In genomic region chr20:953742-954141, GRCh38 we compare ENCODE assay signal across 12 cellular contexts. TPM values are rescaled to one million over a fixed set of nuclear protein-coding genes. Genes with fewer than 3 reads are reported as not detected.
A peak's percentile ranks its signal among the peaks of the same experiment; 100 is the strongest.
DNase-seq lines count a peak whose midpoint lies in the region; TF ChIP-seq lines count a peak whose summit lies in the region.
"Had no signal": no experiment of that assay in that cellular context is flagged by ENCODE, and none has a peak within 500 bp of the region (broad histone marks: within the 10 kb centered on the region; RNA-seq: fewer than 3 reads in every experiment).

No MANE protein-coding gene starts in this region.

- no peaks in the 10 kb centered on the region for H3K9me3 ChIP-seq in SK-N-SH
- no peaks in the 10 kb centered on the region for H3K9me3 ChIP-seq in Peyer's patch
- H3K9me3 ChIP-seq: upper lobe of left lung had no signal

- TF ChIP-seq EP300 in SK-N-SH (IDR thresholded peaks at IDR 0.05; ENCODE audit: borderline replicate concordance in 1 of 2, low read depth in 1 of 2, low read length in 1 of 2): no peak

- peak; percentile 41 for TF ChIP-seq RAD21 in SK-N-SH (IDR thresholded peaks at IDR 0.05; ENCODE audit: low read length)

- DNase-seq in ACHN (peak; percentile 13), GM03348 (ENCODE audit: low spot score) (peak; percentile 51), SK-N-SH (peak; percentile 63), iPS-NIHi7 (ENCODE audit: extremely low spot score) (peak; percentile 29), NOMO-1 treated with dmso at 0.1 percent for 144 hours (lab: John Stamatoyannopoulos, UW; ENCODE audit: unreplicated experiment) (no peak), Peyer's patch (no peak)
- DNase-seq in stimulated activated CD4-positive, alpha-beta T cell treated with anti-CD3 and anti-CD28 coated beads, Interleukin-2, amount 100 ng/mL, for 48 hours: no peak
- no peak for DNase-seq in stimulated activated CD8-positive, alpha-beta memory T cell treated with anti-CD3 and anti-CD28 coated beads, Interleukin-4, amount 100 ng/mL, for 48 hours
- DNase-seq: activated CD4-positive, alpha-beta memory T cell treated with anti-CD3 and anti-CD28 coated beads for 36 hours; hypothalamus; naive B cell; upper lobe of left lung had no signal

- 0 out of 4 replicates have a peak overlapping the region, but pooled peaks of 1 of the 2 experiments have one; percentile 39 for H3K4me3 ChIP-seq in SK-N-SH (ENCODE audit: low read depth in 2 of 2, low read length in 1 of 2)
- H3K4me3 ChIP-seq in Peyer's patch: no peak overlapping the region
- H3K4me3 ChIP-seq: upper lobe of left lung had no signal

- H2AFZ ChIP-seq in SK-N-SH (ENCODE audit: low read depth): no peak overlapping the region

- H3K27ac ChIP-seq in SK-N-SH (ENCODE audit: low read depth in 2 of 2, low read length in 1 of 2) (no peak overlapping the region), Peyer's patch (no peak overlapping the region)
- H3K27ac ChIP-seq: upper lobe of left lung had no signal

- H3K27me3 ChIP-seq in SK-N-SH (ENCODE audit: insufficient read depth) (no peaks in the 10 kb centered on the region; the same call in 1 of the 2 replicates), Peyer's patch (no peaks in the 10 kb centered on the region)
- H3K27me3 ChIP-seq: upper lobe of left lung had no signal

- in situ Hi-C loops in ACHN (cut with HindIII; ENCODE audit: low pct_ligation_motif_present, low pct_unique_long_range_greater_than_20kb, low sequenced_read_pairs): no loop called here

- no peaks in the 10 kb centered on the region for H3K79me2 ChIP-seq in SK-N-SH (ENCODE audit: insufficient read depth)

- TF ChIP-seq POLR2A in Peyer's patch (IDR thresholded peaks at IDR 0.05): no peak

- H3K9ac ChIP-seq in SK-N-SH: no peak overlapping the region

- no peaks in the 10 kb centered on the region for H4K20me1 ChIP-seq in SK-N-SH (ENCODE audit: insufficient read depth)

- H3K4me1 ChIP-seq in SK-N-SH (ENCODE audit: control insufficient read depth in 1 of 2, insufficient read depth in 2 of 2, low read depth in 1 of 2, low read length in 1 of 2) (peaks cover 0 to 3% of the 10 kb centered on the region in 2 experiments; a peak in 1 of 4 replicates), Peyer's patch (peaks cover 0 to 4% (median 0%) of the 10 kb centered on the region in 4 donors)

- POLR2A ChIA-PET in SK-N-SH (lab: Yijun Ruan, JAX): no interaction called here

- H3K36me3 ChIP-seq in SK-N-SH (replicated peaks in 1 of 2; ENCODE audit: control insufficient read depth in 1 of 2, insufficient read depth in 2 of 2, low read length in 1 of 2) (no peaks in the 10 kb centered on the region), Peyer's patch (no peaks in the 10 kb centered on the region)
- H3K36me3 ChIP-seq: upper lobe of left lung had no signal

- no peaks in the 10 kb centered on the region for H3F3A ChIP-seq in SK-N-SH (replicated peaks; ENCODE audit: insufficient read depth)

- H3K4me2 ChIP-seq in SK-N-SH: no peak overlapping the region

- WGBS in SK-N-SH (ENCODE audit: low lambda C conversion rate): 17% methylated on average over 11 of the region's 11 CpGs

- TF ChIP-seq CTCF in SK-N-SH (IDR thresholded peaks at IDR 0.05): peak; percentile 28; the same call in 1 of the 2 replicates
- TF ChIP-seq CTCF in Peyer's patch (IDR thresholded peaks at IDR 0.05): peak in 2 of 6 experiments; percentile 4 to 12

- H3K9me2 ChIP-seq in SK-N-SH: no peaks in the 10 kb centered on the region

- CTCF ChIA-PET in SK-N-SH (lab: Yijun Ruan, JAX): interaction anchor here (0.7 to 7.2 kb wide), 6 partner anchors 17 to 155 kb away, joined by 3 to 146 read pairs (median 7); no protein-coding TSS in a partner anchor

TF ChIP-seq in SK-N-SH, 30 proteins besides CTCF, POLR2A, EP300 and RAD21:
- TF ChIP-seq FOSL2 (IDR thresholded peaks at IDR 0.05; ENCODE audit: borderline replicate concordance, low read depth): no peak
- no peak for TF ChIP-seq EZH2phosphoT487 (IDR thresholded peaks at IDR 0.05; ENCODE audit: borderline replicate concordance, low read depth)
- TF ChIP-seq ZBTB33 (IDR thresholded peaks at IDR 0.05; ENCODE audit: borderline replicate concordance, low read depth): no peak
- no peak for TF ChIP-seq RXRA (IDR thresholded peaks at IDR 0.05; ENCODE audit: borderline replicate concordance, low read depth)
- TF ChIP-seq JUND (IDR thresholded peaks at IDR 0.05): no peak
- no peak for TF ChIP-seq PBX3 (IDR thresholded peaks at IDR 0.05)
- no peak for TF ChIP-seq TEAD4 (IDR thresholded peaks at IDR 0.05; ENCODE audit: borderline replicate concordance, insufficient read depth)
- no peak for TF ChIP-seq MEF2A (IDR thresholded peaks at IDR 0.05; ENCODE audit: borderline replicate concordance, low read depth)
- no peak for TF ChIP-seq RFX5 (IDR thresholded peaks at IDR 0.05; ENCODE audit: low read length)
- 0 out of 2 replicates have a peak, but pooled peaks have one; percentile 25 for TF ChIP-seq GATA2 (CRISPR knock-in tag; IDR thresholded peaks at IDR 0.05)
- no peak for TF ChIP-seq SMC3 (IDR thresholded peaks at IDR 0.05; ENCODE audit: low read depth, low read length)
- TF ChIP-seq RCOR1 (IDR thresholded peaks at IDR 0.05; ENCODE audit: low read length): peak; percentile 25; the same call in 1 of the 2 replicates

RNA-seq across cellular contexts. Expression of gene ANGPT4, which starts 37.6 kb away (rescaled TPM):
- polyA plus RNA-seq in SK-N-SH (2012; rRNA removed): not detected in 2 replicates
- 0.01 TPM in 1 of 2 replicates, not detected in the other for polyA plus RNA-seq in SK-N-SH (2012; cell fraction: cytosol; rRNA removed)
- not detected in 2 replicates for polyA plus RNA-seq in SK-N-SH (2012; cell fraction: nucleus; rRNA removed)
- total RNA-seq in Peyer's patch: under 1 TPM in 1 of 4 donors, not detected in 3; 0.27 TPM
- total RNA-seq: activated CD4-positive, alpha-beta memory T cell treated with anti-CD3 and anti-CD28 coated beads for 36 hours had no signal

RNA-seq across cellular contexts. Expression of gene RSPO4, which starts 48.4 kb away (rescaled TPM):
- polyA plus RNA-seq in SK-N-SH (2012; rRNA removed): 0.03 TPM in 1 of 2 replicates, not detected in the other
- 0.03 and 0.04 TPM in 2 replicates for polyA plus RNA-seq in SK-N-SH (2012; cell fraction: cytosol; rRNA removed)
- polyA plus RNA-seq in SK-N-SH (2012; cell fraction: nucleus; rRNA removed): 0.06 and 0.08 TPM in 2 replicates
- not detected for total RNA-seq in Peyer's patch
- total RNA-seq: activated CD4-positive, alpha-beta memory T cell treated with anti-CD3 and anti-CD28 coated beads for 36 hours had no signal

Comparison
In these comparisons a context has a peak if more than half of its experiments do, and no peak if none do; other contexts are left out.
1. DNase-seq: peak in ACHN (single experiment), GM03348 (single experiment), SK-N-SH (single experiment) and iPS-NIHi7 (single experiment); none in NOMO-1 treated with dmso at 0.1 percent for 144 hours (single experiment), stimulated activated CD4-positive, alpha-beta T cell treated with anti-CD3 and anti-CD28 coated beads, Interleukin-2, amount 100 ng/mL, for 48 hours (0 of 2), Peyer's patch (0 of 3) and stimulated activated CD8-positive, alpha-beta memory T cell treated with anti-CD3 and anti-CD28 coated beads, Interleukin-4, amount 100 ng/mL, for 48 hours (single experiment).